1 cellular context compared by ENCODE assay signal in the genomic region with DNA sequence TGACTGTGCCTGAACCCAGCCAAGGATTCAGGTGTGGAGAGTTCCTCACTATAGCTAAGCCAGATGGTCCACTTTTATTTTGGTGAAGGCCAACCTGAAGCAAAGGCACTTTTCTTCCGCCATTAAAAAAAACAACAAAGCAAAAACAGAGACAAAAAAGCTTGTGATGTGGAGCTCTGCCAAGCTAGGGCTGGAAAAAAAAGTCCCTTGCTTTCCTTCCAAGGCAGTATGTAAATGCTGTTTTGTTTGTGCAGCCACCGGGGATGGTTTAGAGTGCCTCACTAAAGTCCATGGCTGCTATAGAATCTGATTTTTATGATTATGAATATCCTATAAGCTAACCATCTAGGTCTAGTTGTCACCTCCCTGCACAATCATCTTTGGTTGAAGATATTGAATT.
TF ChIP-seq lines count a peak whose summit lies in the region.

No MANE protein-coding gene starts in this region.

TF ChIP-seq in H1, 55 proteins besides CTCF, POLR2A, EP300 and RAD21 (continued from another document):
- TF ChIP-seq CHD7 (IDR thresholded peaks at IDR 0.05; ENCODE audit: insufficient replicate concordance, low read length) = no peak
- no peak for TF ChIP-seq POU5F1 (IDR thresholded peaks at IDR 0.05; ENCODE audit: low read depth, low read length)
- no peak for TF ChIP-seq KDM4A (IDR thresholded peaks at IDR 0.05; ENCODE audit: low read depth, low read length, severe bottlenecking)
- no peak for TF ChIP-seq RXRA (IDR thresholded peaks at IDR 0.05; ENCODE audit: insufficient read depth, low read depth, low read length)
- TF ChIP-seq YY1 (IDR thresholded peaks at IDR 0.05; ENCODE audit: low read depth, low read length) = no peak
- TF ChIP-seq TCF12 (IDR thresholded peaks at IDR 0.05; ENCODE audit: low read depth, low read length) = no peak
- no peak for TF ChIP-seq ATF3 (IDR thresholded peaks at IDR 0.05; ENCODE audit: insufficient read depth, low read depth, low read length)
- no peak for TF ChIP-seq JUN (IDR thresholded peaks at IDR 0.05; ENCODE audit: low read depth, low read length)
- TF ChIP-seq NRF1 (IDR thresholded peaks at IDR 0.05; ENCODE audit: low read depth, low read length) = no peak
- TF ChIP-seq, protein P1, sequence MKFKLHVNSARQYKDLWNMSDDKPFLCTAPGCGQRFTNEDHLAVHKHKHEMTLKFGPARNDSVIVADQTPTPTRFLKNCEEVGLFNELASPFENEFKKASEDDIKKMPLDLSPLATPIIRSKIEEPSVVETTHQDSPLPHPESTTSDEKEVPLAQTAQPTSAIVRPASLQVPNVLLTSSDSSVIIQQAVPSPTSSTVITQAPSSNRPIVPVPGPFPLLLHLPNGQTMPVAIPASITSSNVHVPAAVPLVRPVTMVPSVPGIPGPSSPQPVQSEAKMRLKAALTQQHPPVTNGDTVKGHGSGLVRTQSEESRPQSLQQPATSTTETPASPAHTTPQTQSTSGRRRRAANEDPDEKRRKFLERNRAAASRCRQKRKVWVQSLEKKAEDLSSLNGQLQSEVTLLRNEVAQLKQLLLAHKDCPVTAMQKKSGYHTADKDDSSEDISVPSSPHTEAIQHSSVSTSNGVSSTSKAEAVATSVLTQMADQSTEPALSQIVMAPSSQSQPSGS (IDR thresholded peaks at IDR 0.05; ENCODE audit: low read length) = no peak
- TF ChIP-seq HDAC6 (IDR thresholded peaks at IDR 0.05; ENCODE audit: low read depth, low read length) = no peak
- TF ChIP-seq HDAC2 (IDR thresholded peaks at IDR 0.05; ENCODE audit: borderline replicate concordance in 1 of 2, low read depth in 2 of 2, low read length in 2 of 2) = no peak
- TF ChIP-seq GTF2F1 (IDR thresholded peaks at IDR 0.05; ENCODE audit: borderline replicate concordance, low read depth, low read length) = no peak
- no peak for TF ChIP-seq CBX8 (IDR thresholded peaks at IDR 0.05; ENCODE audit: borderline replicate concordance, low read depth, low read length)
- TF ChIP-seq RNF2 (IDR thresholded peaks at IDR 0.05; ENCODE audit: borderline replicate concordance, low read depth, low read length, missing control alignments, poor library complexity, severe bottlenecking) = no peak
- no peak for TF ChIP-seq TAF7 (optimal IDR thresholded peaks at IDR 0.05; ENCODE audit: borderline replicate concordance, low read depth, low read length)
- no peak for TF ChIP-seq NANOG (IDR thresholded peaks at IDR 0.05; ENCODE audit: insufficient read depth, low read depth, low read length, poor library complexity, severe bottlenecking)
- TF ChIP-seq RFX5 (IDR thresholded peaks at IDR 0.05; ENCODE audit: borderline replicate concordance, low read depth, low read length) = no peak
